ENCODE assay signal across 1 cellular context in the genomic region with DNA sequence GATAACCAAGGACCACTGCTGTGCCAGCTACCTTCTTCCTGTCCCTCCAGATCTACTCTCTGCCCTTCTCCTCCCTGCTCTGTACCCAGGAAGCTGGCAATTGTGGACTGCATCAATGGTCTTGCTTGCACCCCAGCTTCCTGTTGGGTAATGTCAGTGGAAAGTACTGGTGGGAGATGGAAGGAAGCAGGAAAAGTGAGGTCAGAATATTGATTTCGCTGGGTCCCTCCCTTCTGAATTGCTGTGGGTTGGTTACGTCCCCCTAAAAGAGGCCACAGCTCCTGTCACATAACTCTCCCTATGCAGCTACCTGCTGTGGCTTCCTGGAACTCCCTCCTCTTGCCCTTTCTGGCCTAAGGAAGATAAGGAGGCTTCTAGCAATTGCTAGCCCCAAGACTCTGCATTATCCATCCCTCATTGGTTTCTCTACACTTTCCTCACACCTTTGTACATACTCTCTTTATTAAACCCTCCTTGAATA.
TF ChIP-seq lines count a peak whose summit lies in the region.

No MANE protein-coding gene starts in this region.

TF ChIP-seq in K562, 482 proteins besides CTCF, POLR2A, EP300 and RAD21 (continued from another document):
- peak; percentile 65; the same call in 1 of the 2 replicates for TF ChIP-seq CHAMP1 (IDR thresholded peaks at IDR 0.05)
- peak; percentile 63; the same call in 1 of the 2 replicates for TF ChIP-seq ZSCAN29 (IDR thresholded peaks at IDR 0.05)
- TF ChIP-seq ZNF347 (CRISPR knock-in tag; IDR thresholded peaks at IDR 0.05; ENCODE audit: low read depth) = no peak
- no peak for TF ChIP-seq NR2C1 (IDR thresholded peaks at IDR 0.05)
- no peak for TF ChIP-seq NR2C1 (tag; IDR thresholded peaks at IDR 0.05)
- TF ChIP-seq, protein P1, sequence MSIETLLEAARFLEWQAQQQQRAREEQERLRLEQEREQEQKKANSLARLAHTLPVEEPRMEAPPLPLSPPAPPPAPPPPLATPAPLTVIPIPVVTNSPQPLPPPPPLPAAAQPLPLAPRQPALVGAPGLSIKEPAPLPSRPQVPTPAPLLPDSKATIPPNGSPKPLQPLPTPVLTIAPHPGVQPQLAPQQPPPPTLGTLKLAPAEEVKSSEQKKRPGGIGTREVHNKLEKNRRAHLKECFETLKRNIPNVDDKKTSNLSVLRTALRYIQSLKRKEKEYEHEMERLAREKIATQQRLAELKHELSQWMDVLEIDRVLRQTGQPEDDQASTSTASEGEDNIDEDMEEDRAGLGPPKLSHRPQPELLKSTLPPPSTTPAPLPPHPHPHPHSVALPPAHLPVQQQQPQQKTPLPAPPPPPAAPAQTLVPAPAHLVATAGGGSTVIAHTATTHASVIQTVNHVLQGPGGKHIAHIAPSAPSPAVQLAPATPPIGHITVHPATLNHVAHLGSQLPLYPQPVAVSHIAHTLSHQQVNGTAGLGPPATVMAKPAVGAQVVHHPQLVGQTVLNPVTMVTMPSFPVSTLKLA (conservative IDR thresholded peaks at IDR 0.05) = peak in 1 of 2 experiments; percentile 40; a peak in 1 of 4 replicates
- TF ChIP-seq HDAC3 (IDR thresholded peaks at IDR 0.05; ENCODE audit: borderline replicate concordance, partially characterized antibody) = no peak
- TF ChIP-seq, protein P2, sequence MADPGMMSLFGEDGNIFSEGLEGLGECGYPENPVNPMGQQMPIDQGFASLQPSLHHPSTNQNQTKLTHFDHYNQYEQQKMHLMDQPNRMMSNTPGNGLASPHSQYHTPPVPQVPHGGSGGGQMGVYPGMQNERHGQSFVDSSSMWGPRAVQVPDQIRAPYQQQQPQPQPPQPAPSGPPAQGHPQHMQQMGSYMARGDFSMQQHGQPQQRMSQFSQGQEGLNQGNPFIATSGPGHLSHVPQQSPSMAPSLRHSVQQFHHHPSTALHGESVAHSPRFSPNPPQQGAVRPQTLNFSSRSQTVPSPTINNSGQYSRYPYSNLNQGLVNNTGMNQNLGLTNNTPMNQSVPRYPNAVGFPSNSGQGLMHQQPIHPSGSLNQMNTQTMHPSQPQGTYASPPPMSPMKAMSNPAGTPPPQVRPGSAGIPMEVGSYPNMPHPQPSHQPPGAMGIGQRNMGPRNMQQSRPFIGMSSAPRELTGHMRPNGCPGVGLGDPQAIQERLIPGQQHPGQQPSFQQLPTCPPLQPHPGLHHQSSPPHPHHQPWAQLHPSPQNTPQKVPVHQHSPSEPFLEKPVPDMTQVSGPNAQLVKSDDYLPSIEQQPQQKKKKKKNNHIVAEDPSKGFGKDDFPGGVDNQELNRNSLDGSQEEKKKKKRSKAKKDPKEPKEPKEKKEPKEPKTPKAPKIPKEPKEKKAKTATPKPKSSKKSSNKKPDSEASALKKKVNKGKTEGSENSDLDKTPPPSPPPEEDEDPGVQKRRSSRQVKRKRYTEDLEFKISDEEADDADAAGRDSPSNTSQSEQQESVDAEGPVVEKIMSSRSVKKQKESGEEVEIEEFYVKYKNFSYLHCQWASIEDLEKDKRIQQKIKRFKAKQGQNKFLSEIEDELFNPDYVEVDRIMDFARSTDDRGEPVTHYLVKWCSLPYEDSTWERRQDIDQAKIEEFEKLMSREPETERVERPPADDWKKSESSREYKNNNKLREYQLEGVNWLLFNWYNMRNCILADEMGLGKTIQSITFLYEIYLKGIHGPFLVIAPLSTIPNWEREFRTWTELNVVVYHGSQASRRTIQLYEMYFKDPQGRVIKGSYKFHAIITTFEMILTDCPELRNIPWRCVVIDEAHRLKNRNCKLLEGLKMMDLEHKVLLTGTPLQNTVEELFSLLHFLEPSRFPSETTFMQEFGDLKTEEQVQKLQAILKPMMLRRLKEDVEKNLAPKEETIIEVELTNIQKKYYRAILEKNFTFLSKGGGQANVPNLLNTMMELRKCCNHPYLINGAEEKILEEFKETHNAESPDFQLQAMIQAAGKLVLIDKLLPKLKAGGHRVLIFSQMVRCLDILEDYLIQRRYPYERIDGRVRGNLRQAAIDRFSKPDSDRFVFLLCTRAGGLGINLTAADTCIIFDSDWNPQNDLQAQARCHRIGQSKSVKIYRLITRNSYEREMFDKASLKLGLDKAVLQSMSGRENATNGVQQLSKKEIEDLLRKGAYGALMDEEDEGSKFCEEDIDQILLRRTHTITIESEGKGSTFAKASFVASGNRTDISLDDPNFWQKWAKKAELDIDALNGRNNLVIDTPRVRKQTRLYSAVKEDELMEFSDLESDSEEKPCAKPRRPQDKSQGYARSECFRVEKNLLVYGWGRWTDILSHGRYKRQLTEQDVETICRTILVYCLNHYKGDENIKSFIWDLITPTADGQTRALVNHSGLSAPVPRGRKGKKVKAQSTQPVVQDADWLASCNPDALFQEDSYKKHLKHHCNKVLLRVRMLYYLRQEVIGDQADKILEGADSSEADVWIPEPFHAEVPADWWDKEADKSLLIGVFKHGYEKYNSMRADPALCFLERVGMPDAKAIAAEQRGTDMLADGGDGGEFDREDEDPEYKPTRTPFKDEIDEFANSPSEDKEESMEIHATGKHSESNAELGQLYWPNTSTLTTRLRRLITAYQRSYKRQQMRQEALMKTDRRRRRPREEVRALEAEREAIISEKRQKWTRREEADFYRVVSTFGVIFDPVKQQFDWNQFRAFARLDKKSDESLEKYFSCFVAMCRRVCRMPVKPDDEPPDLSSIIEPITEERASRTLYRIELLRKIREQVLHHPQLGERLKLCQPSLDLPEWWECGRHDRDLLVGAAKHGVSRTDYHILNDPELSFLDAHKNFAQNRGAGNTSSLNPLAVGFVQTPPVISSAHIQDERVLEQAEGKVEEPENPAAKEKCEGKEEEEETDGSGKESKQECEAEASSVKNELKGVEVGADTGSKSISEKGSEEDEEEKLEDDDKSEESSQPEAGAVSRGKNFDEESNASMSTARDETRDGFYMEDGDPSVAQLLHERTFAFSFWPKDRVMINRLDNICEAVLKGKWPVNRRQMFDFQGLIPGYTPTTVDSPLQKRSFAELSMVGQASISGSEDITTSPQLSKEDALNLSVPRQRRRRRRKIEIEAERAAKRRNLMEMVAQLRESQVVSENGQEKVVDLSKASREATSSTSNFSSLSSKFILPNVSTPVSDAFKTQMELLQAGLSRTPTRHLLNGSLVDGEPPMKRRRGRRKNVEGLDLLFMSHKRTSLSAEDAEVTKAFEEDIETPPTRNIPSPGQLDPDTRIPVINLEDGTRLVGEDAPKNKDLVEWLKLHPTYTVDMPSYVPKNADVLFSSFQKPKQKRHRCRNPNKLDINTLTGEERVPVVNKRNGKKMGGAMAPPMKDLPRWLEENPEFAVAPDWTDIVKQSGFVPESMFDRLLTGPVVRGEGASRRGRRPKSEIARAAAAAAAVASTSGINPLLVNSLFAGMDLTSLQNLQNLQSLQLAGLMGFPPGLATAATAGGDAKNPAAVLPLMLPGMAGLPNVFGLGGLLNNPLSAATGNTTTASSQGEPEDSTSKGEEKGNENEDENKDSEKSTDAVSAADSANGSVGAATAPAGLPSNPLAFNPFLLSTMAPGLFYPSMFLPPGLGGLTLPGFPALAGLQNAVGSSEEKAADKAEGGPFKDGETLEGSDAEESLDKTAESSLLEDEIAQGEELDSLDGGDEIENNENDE (IDR thresholded peaks at IDR 0.05; ENCODE audit: low read depth, low read length) = no peak
- TF ChIP-seq PRPF4 (IDR thresholded peaks at IDR 0.05; ENCODE audit: insufficient read depth, low read depth, low read length, poor library complexity, severe bottlenecking) = no peak
- peak; percentile 92 for TF ChIP-seq STAT5A (IDR thresholded peaks at IDR 0.05; ENCODE audit: borderline replicate concordance, low read length)
TF ChIP-seq in K562: peak in this region for 76.
